ENCODE assay signal across 9 cellular contexts in genomic region chr15:40859206-40859851, GRCh38. TPM values are rescaled to one million over a fixed set of nuclear protein-coding genes. Genes with fewer than 3 reads are reported as not detected.
DNase-seq lines count a peak whose midpoint lies in the region; ATAC-seq and TF ChIP-seq lines count a peak whose summit lies in the region.
"Had no signal": no experiment of that assay in that cellular context is flagged by ENCODE, and none has a peak within 500 bp of the region (broad histone marks: within the 10 kb centered on the region; RNA-seq: fewer than 3 reads in every experiment).

No MANE protein-coding gene starts in this region.

- no peaks in the 10 kb centered on the region for H3K9me3 ChIP-seq in SK-N-MC (ENCODE audit: low read depth, low read length)
- H3K9me3 ChIP-seq in upper lobe of left lung = no peaks in the 10 kb centered on the region
- H3K9me3 ChIP-seq: BLaER1 treated with 17β-estradiol and CSF1 and Interleukin-3, amounts not matched to agents 10 nM and 100 nM had no signal

- no peak for TF ChIP-seq POLR2A in upper lobe of left lung (IDR thresholded peaks at IDR 0.05)

- TF ChIP-seq EP300 in upper lobe of left lung (IDR thresholded peaks at IDR 0.05) = no peak

- H3K4me3 ChIP-seq in SK-N-MC (no peak overlapping the region), upper lobe of left lung (no peak overlapping the region)
- H3K4me3 ChIP-seq: BLaER1 treated with 17β-estradiol and CSF1 and Interleukin-3, amounts not matched to agents 10 nM and 100 nM had no signal

- DNase-seq in NCI-H1105 treated with DMSO at 0.1 percent for 48 hours (lab: John Stamatoyannopoulos, UW) (peak; percentile 18), NCI-H1105 (lab: John Stamatoyannopoulos, UW) (no peak), Kasumi-1 (lab: John Stamatoyannopoulos, UW) (peak; percentile 37 to 57), SK-N-MC (ENCODE audit: low read depth, low spot score) (peak; percentile 37), globus pallidus (ENCODE audit: low spot score) (peak; percentile 31), pons (ENCODE audit: low spot score) (peak; percentile 29), upper lobe of left lung (peak in 1 of 2 donors; percentile 87)
- peak; percentile 73 for DNase-seq in activated gamma-delta T cell treated with anti-CD3 and anti-CD28 coated beads, Interleukin-2, amount 50 U/mL, for 16 hours (ENCODE audit: low read depth)

- no peaks in the 10 kb centered on the region for H3K27me3 ChIP-seq in upper lobe of left lung
- H3K27me3 ChIP-seq: BLaER1 treated with 17β-estradiol and CSF1 and Interleukin-3, amounts not matched to agents 10 nM and 100 nM had no signal

- H3K36me3 ChIP-seq in SK-N-MC (ENCODE audit: insufficient read depth, low read length) (no peaks in the 10 kb centered on the region), upper lobe of left lung (peaks cover 3 to 24% (median 15%) of the 10 kb centered on the region in 4 donors)

- no peak overlapping the region for H3K27ac ChIP-seq in SK-N-MC
- H3K27ac ChIP-seq in upper lobe of left lung = no peak overlapping the region
- H3K27ac ChIP-seq: BLaER1 treated with 17β-estradiol and CSF1 and Interleukin-3, amounts not matched to agents 10 nM and 100 nM had no signal

- peaks cover 3 to 24% (median 13%) of the 10 kb centered on the region in 4 donors for H3K4me1 ChIP-seq in upper lobe of left lung

- WGBS in upper lobe of left lung, 2 donors = 47 to 48% methylated on average over 15 to 18 of the region's 18 CpGs

- H3K9ac ChIP-seq in SK-N-MC (ENCODE audit: insufficient read length) = no peak overlapping the region

- ATAC-seq in upper lobe of left lung (ENCODE audit: low FRiP score in 2 of 2) = peak; percentile 73 to 81

- TF ChIP-seq CTCF in upper lobe of left lung (IDR thresholded peaks at IDR 0.05) = peak; percentile 65 to 82 (median 74)

RNA-seq across cellular contexts. Expression of gene RHOV, which starts 14.7 kb away (rescaled TPM):
- 1 to 10 TPM in 1 of 6 donors, under 1 TPM in 2, not detected in 3; 0.46 to 2.1 (median 0.77) TPM for total RNA-seq in upper lobe of left lung

RNA-seq across cellular contexts. Expression of gene SPINT1, which starts 15.5 kb away (rescaled TPM):
- total RNA-seq in upper lobe of left lung = 100 to 1,000 TPM in 5 of 6 donors, 10 to 100 TPM in 1; 99.3 to 252 (median 163) TPM

RNA-seq across cellular contexts. Expression of gene PPP1R14D, which starts 30.8 kb away (rescaled TPM):
- 1 to 10 TPM in 1 of 6 donors, under 1 TPM in 1, not detected in 4; 0.34 to 3.3 TPM for total RNA-seq in upper lobe of left lung

RNA-seq across cellular contexts. Expression of gene VPS18, which starts 34.9 kb away (rescaled TPM):
- 10 to 100 TPM; 19.9 to 43.2 (median 29.2) TPM for total RNA-seq in upper lobe of left lung

RNA-seq across cellular contexts. Expression of gene DNAJC17, which starts 52.1 kb away (rescaled TPM):
- 10 to 100 TPM; 15.4 to 51.3 (median 30.0) TPM for total RNA-seq in upper lobe of left lung
